20 cellular contexts compared by ENCODE assay signal in the genomic region with DNA sequence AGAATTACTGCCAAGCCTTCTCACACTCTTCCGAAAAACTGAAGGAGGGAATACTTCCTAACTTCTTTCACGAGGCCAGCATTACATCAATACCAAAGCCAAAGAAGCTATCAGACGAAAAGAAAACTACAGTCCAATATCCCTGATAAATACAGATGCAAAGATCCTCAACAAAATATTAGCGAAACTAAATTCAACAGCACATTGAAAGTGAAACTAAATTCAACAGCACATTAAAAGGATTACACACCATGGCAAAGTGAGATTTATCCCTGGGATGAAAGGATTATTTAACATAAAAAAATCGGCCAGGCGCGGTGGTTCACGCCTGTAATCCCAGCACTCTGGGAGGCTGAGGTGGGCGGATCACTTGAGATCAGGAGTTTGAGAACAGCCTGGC.
DNase-seq lines count a peak whose midpoint lies in the region; ATAC-seq and TF ChIP-seq lines count a peak whose summit lies in the region.
"Had no signal": no experiment of that assay in that cellular context is flagged by ENCODE, and none has a peak within 500 bp of the region (broad histone marks: within the 10 kb centered on the region; RNA-seq: fewer than 3 reads in every experiment).

No MANE protein-coding gene starts in this region.

- CTCF ChIA-PET in PC-9 (lab: Charles Lee): no interaction called here
- CTCF ChIA-PET in CD8-positive, alpha-beta memory T cell (lab: Charles Lee): interaction anchor here (0.9 kb wide), 1 partner anchor 8 kb away, joined by 3 read pairs; no protein-coding TSS in a partner anchor

- no peaks in the 10 kb centered on the region for H3K27me3 Mint-ChIP-seq in CD8-positive, alpha-beta memory T cell

- DNase-seq in A172 (ENCODE audit: low spot score): peak; percentile 8
- DNase-seq in GM04503 (ENCODE audit: low read depth): peak; percentile 19
- DNase-seq in adipocyte (ENCODE audit: low read depth): no peak
- DNase-seq in myocyte (ENCODE audit: low read depth): peak; percentile 50
- no peak for DNase-seq in PC-9
- DNase-seq in CD8-positive, alpha-beta memory T cell: no peak
- DNase-seq: activated CD4-positive, alpha-beta T cell treated with anti-CD3 and anti-CD28 coated beads for 4 hours; activated CD8-positive, alpha-beta memory T cell treated with anti-CD3 and anti-CD28 coated beads, Interleukin-2, amount 50 U/mL, for 4 hours; brain microvascular endothelial cell; Calu3; dermis blood vessel endothelial cell; head of caudate nucleus; NCI-H2107; NCI-H526; SJCRH30; stimulated activated naive CD8-positive, alpha-beta T cell treated with anti-CD3 and anti-CD28 coated beads, Interleukin-15, Interleukin-2, amounts not matched to agents 100 U/mL and 50 U/mL, for 24 hours had no signal

- H3K4me1 ChIP-seq in adipocyte (ENCODE audit: control insufficient read depth, insufficient read depth, low read length) (peaks cover 3% of the 10 kb centered on the region), PC-9 (replicated peaks; ENCODE audit: insufficient read depth) (no peaks in the 10 kb centered on the region)
- H3K4me1 ChIP-seq in CD8-positive, alpha-beta memory T cell (ENCODE audit: insufficient read depth, low read length): no peaks in the 10 kb centered on the region
- H3K4me1 ChIP-seq: SJCRH30 had no signal

- H3K4me3 ChIP-seq in adipocyte (ENCODE audit: low read length) (peak overlapping the region; percentile 81), PC-9 (no peak overlapping the region)
- no peak overlapping the region for H3K4me3 ChIP-seq in CD8-positive, alpha-beta memory T cell (ENCODE audit: low read length)
- H3K4me3 ChIP-seq: GM23338, SJCRH30 had no signal

- no peak overlapping the region for H3K27ac ChIP-seq in PC-9
- no peak overlapping the region for H3K27ac ChIP-seq in CD8-positive, alpha-beta memory T cell (ENCODE audit: low read depth, low read length)
- H3K27ac ChIP-seq: brain microvascular endothelial cell, SJCRH30 had no signal

- no TSS peak for BruUV-seq in PC-9 (replicated peaks; lab: Mats Ljungman, UMichigan)

- H3K79me2 ChIP-seq in PC-9 (ENCODE audit: low read depth): no peaks in the 10 kb centered on the region

- H3K9ac ChIP-seq in adipocyte (ENCODE audit: low read length): peak overlapping the region; percentile 81

- ATAC-seq in GM19397 (IDR thresholded peaks at IDR 0.05; ENCODE audit: unreplicated experiment) (no peak), GM18907 (IDR thresholded peaks at IDR 0.05; ENCODE audit: unreplicated experiment) (no peak)
- ATAC-seq: GM23338; stimulated activated naive CD8-positive, alpha-beta T cell treated with anti-CD3 and anti-CD28 coated beads, Interleukin-15, Interleukin-2, amounts not matched to agents 100 U/mL and 50 U/mL, for 24 hours had no signal

- 0 out of 2 replicates have a peak, but pooled peaks cover 6% of the 10 kb centered on the region for H4K20me1 ChIP-seq in PC-9 (ENCODE audit: insufficient read depth)

- no peaks in the 10 kb centered on the region; the same call in 1 of the 2 replicates for H3F3A ChIP-seq in PC-9 (ENCODE audit: insufficient read depth, low read depth)

- H3K4me3 Mint-ChIP-seq in CD8-positive, alpha-beta memory T cell: peak overlapping the region in 2 of 7 donors; percentile 1 to 37
- H3K4me3 Mint-ChIP-seq: GM23338, nephron had no signal

- no peak overlapping the region for H3K4me2 ChIP-seq in PC-9
- H3K4me2 ChIP-seq: GM23338 had no signal

- TF ChIP-seq CTCF in PC-9 (conservative IDR thresholded peaks at IDR 0.05): no peak

- H3K27me3 ChIP-seq in adipocyte (replicated peaks; ENCODE audit: control insufficient read depth, insufficient read depth, low read length) (no peaks in the 10 kb centered on the region), PC-9 (ENCODE audit: insufficient read depth, low read depth) (no peaks in the 10 kb centered on the region)
- H3K27me3 ChIP-seq in CD8-positive, alpha-beta memory T cell (ENCODE audit: insufficient read depth, low read length, poor library complexity, severe bottlenecking): no peaks in the 10 kb centered on the region
- H3K27me3 ChIP-seq: brain microvascular endothelial cell, SJCRH30 had no signal

- peak overlapping the region in 3 of 8 donors; percentile 1 to 28 (median 25) for H3K27ac Mint-ChIP-seq in CD8-positive, alpha-beta memory T cell
- H3K27ac Mint-ChIP-seq: GM23338, nephron had no signal

- no peaks in the 10 kb centered on the region for H3K9me3 ChIP-seq in adipocyte (ENCODE audit: control insufficient read depth, low read length)
- no peaks in the 10 kb centered on the region for H3K9me3 ChIP-seq in PC-9 (ENCODE audit: insufficient read depth, low read depth)
- no peaks in the 10 kb centered on the region for H3K9me3 ChIP-seq in CD8-positive, alpha-beta memory T cell (ENCODE audit: low read length)
- H3K9me3 ChIP-seq: SJCRH30 had no signal

- H3K9me3 Mint-ChIP-seq in CD8-positive, alpha-beta memory T cell: no peaks in the 10 kb centered on the region
- H3K9me3 Mint-ChIP-seq: GM23338, nephron had no signal

- peaks cover 3% of the 10 kb centered on the region; the same call in 1 of the 2 replicates for H3K9me2 ChIP-seq in PC-9 (ENCODE audit: insufficient read depth)

- peaks cover 0 to 49% (median 24%) of the 10 kb centered on the region in 3 donors for H3K36me3 Mint-ChIP-seq in CD8-positive, alpha-beta memory T cell

- H3K36me3 ChIP-seq in adipocyte (ENCODE audit: control insufficient read depth, insufficient read depth, low read length, severe bottlenecking): peaks cover 12% of the 10 kb centered on the region
- peaks cover 13% of the 10 kb centered on the region; the same call in 1 of the 2 replicates for H3K36me3 ChIP-seq in PC-9 (ENCODE audit: low read depth)
- H3K36me3 ChIP-seq in CD8-positive, alpha-beta memory T cell (ENCODE audit: insufficient read depth, low read length): no peaks in the 10 kb centered on the region
- H3K36me3 ChIP-seq: brain microvascular endothelial cell had no signal

- peaks cover 17 to 44% (median 41%) of the 10 kb centered on the region in 3 donors for H3K4me1 Mint-ChIP-seq in CD8-positive, alpha-beta memory T cell
- H3K4me1 Mint-ChIP-seq: GM23338, nephron had no signal

- H2AFZ ChIP-seq in PC-9: no peak overlapping the region
- H2AFZ ChIP-seq: GM23338 had no signal

- intact Hi-C loops in PC-9 (cut with micrococcal nuclease; ENCODE audit: unreplicated experiment): no loop called here

- POLR2A ChIA-PET in PC-9 (lab: Charles Lee; ENCODE audit: unreplicated experiment): no interaction called here
- POLR2A ChIA-PET in CD8-positive, alpha-beta memory T cell (lab: Charles Lee): no interaction called here

Comparison
In these comparisons a context has a peak if more than half of its experiments do, and no peak if none do; other contexts are left out.
1. DNase-seq: peak in A172 (single experiment), GM04503 (single experiment) and myocyte (single experiment); none in adipocyte (single experiment), PC-9 (0 of 2) and CD8-positive, alpha-beta memory T cell (0 of 5).